15 cellular contexts compared by ENCODE assay signal in the genomic region with DNA sequence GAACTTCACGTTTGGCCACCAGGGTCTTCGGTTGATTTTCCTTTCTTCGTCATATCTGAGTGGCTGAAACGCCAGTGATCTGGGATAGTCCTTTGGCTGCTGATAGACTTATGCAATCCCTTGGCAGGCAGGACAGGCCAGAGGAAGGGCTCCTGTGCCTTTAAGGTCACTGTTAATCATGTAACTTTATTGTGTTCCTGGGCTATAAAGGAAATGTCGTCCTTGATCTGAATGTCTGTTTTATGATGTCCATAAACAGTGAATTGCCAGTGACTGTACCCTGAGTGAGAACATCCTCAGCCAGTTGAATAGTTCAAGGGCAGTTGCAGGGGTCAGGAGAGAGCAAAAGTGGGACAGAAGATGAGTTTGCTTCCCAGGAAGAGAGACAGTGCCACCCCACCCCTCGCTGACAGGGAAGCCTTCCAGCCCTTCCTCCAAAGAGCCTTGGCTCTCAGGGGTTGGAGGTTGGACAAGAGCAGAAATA.
DNase-seq lines count a peak whose midpoint lies in the region; ATAC-seq and TF ChIP-seq lines count a peak whose summit lies in the region.
"Had no signal": no experiment of that assay in that cellular context is flagged by ENCODE, and none has a peak within 500 bp of the region (broad histone marks: within the 10 kb centered on the region; RNA-seq: fewer than 3 reads in every experiment).

No MANE protein-coding gene starts in this region.

- H3K27me3 ChIP-seq in MM.1S (replicated peaks; ENCODE audit: insufficient read depth, low read length) (peaks cover 97% of the 10 kb centered on the region), lower lobe of right lung (ENCODE audit: low read depth) (no peaks in the 10 kb centered on the region), subcutaneous abdominal adipose tissue (ENCODE audit: control insufficient read depth in 5 of 5, insufficient read depth in 4 of 5, low read length in 5 of 5) (peaks cover 0 to 2% (median 0%) of the 10 kb centered on the region in 5 donors)
- H3K27me3 ChIP-seq: neutrophil had no signal

- no peak for DNase-seq in MM.1S
- peak; percentile 43 for DNase-seq in fibroblast of mammary gland (ENCODE audit: low read depth)
- no peak for DNase-seq in lower lobe of right lung
- no peak for DNase-seq in activated CD4-positive, alpha-beta T cell treated with anti-CD3 and anti-CD28 coated beads, Interleukin-2, amount 10 ng/mL, durations not matched to agents 7 days and 5 days
- DNase-seq: activated T-cell treated with anti-CD3 and anti-CD28 coated beads, Interleukin-2, amount 50 U/mL, for 48 hours; amygdala; C1 segment of cervical spinal cord; NCI-H1417; NCI-H446 treated with DMSO at 0.1 percent for 48 hours; OCI-M1 had no signal

- no peak overlapping the region for H3K9ac ChIP-seq in MM.1S (ENCODE audit: low read length)
- peak overlapping the region in 1 of 5 donors; percentile 25 for H3K9ac ChIP-seq in subcutaneous abdominal adipose tissue (ENCODE audit: low read length in 5 of 5)

- no peaks in the 10 kb centered on the region for H3K36me3 Mint-ChIP-seq in activated CD4-positive, alpha-beta T cell treated with anti-CD3 and anti-CD28 coated beads, Interleukin-2, amount 10 ng/mL, durations not matched to agents 7 days and 5 days (ENCODE audit: low read depth)

- intact Hi-C loops in lower lobe of right lung (cut with DNase I), result no loop called here

- peaks cover 2% of the 10 kb centered on the region for H3K9me3 Mint-ChIP-seq in activated CD4-positive, alpha-beta T cell treated with anti-CD3 and anti-CD28 coated beads, Interleukin-2, amount 10 ng/mL, durations not matched to agents 7 days and 5 days

- H3K4me1 Mint-ChIP-seq in activated CD4-positive, alpha-beta T cell treated with anti-CD3 and anti-CD28 coated beads, Interleukin-2, amount 10 ng/mL, durations not matched to agents 7 days and 5 days, result peaks cover 23% of the 10 kb centered on the region

- no peaks in the 10 kb centered on the region for H3F3A ChIP-seq in MM.1S (ENCODE audit: insufficient read depth, low read length)

- no peaks in the 10 kb centered on the region for H3K79me2 ChIP-seq in MM.1S (ENCODE audit: low read length)

- peak overlapping the region; percentile 7; the same call in 1 of the 2 replicates for H3K4me2 ChIP-seq in MM.1S (ENCODE audit: low read depth, low read length)

- ATAC-seq in lower lobe of right lung (peak; percentile 50 to 73), GM21576 (IDR thresholded peaks at IDR 0.05; ENCODE audit: unreplicated experiment) (no peak), HG02840 (IDR thresholded peaks at IDR 0.05; ENCODE audit: low FRiP score, unreplicated experiment) (no peak)
- ATAC-seq: GM12878 had no signal

- no peaks in the 10 kb centered on the region for H3K27me3 Mint-ChIP-seq in activated CD4-positive, alpha-beta T cell treated with anti-CD3 and anti-CD28 coated beads, Interleukin-2, amount 10 ng/mL, durations not matched to agents 7 days and 5 days

- H3K4me3 ChIP-seq in MM.1S (ENCODE audit: low read length) (no peak overlapping the region), fibroblast of mammary gland (ENCODE audit: control insufficient read depth, low read depth, low read length) (no peak overlapping the region), lower lobe of right lung (no peak overlapping the region), subcutaneous abdominal adipose tissue (ENCODE audit: low read depth in 1 of 5, low read length in 5 of 5) (peak overlapping the region in 3 of 5 donors; percentile 5 to 54 (median 33))
- H3K4me3 ChIP-seq: GM12878 had no signal

- H3K27ac ChIP-seq in MM.1S (ENCODE audit: low read length), result no peak overlapping the region
- H3K27ac ChIP-seq in lower lobe of right lung, result no peak overlapping the region
- no peak overlapping the region for H3K27ac ChIP-seq in subcutaneous abdominal adipose tissue (ENCODE audit: low read depth, low read length)
- H3K27ac ChIP-seq: neutrophil had no signal

- H3K9me2 ChIP-seq in MM.1S (replicated peaks; ENCODE audit: insufficient read depth, low read length), result no peaks in the 10 kb centered on the region

- TF ChIP-seq CTCF in MM.1S (IDR thresholded peaks at IDR 0.05; ENCODE audit: low read length) (no peak), fibroblast of mammary gland (conservative IDR thresholded peaks at IDR 0.05; ENCODE audit: control insufficient read depth, insufficient read depth, low read depth, low read length) (no peak), lower lobe of right lung (IDR thresholded peaks at IDR 0.05) (no peak)

- CTCF ChIA-PET in activated CD4-positive, alpha-beta T cell treated with anti-CD3 and anti-CD28 coated beads, Interleukin-2, amount 10 ng/mL, durations not matched to agents 7 days and 5 days (lab: Charles Lee), result interaction anchor here (0.6 to 2.0 kb wide), 4 partner anchors 11 to 62 kb away, joined by 3 to 5 read pairs (median 4); no protein-coding TSS in a partner anchor

- H3K36me3 ChIP-seq in MM.1S (replicated peaks; ENCODE audit: insufficient read depth, low read length) (no peaks in the 10 kb centered on the region), lower lobe of right lung (no peaks in the 10 kb centered on the region), subcutaneous abdominal adipose tissue (ENCODE audit: control insufficient read depth in 5 of 5, insufficient read depth in 5 of 5, low read length in 5 of 5) (no peaks in the 10 kb centered on the region)
- H3K36me3 ChIP-seq: neutrophil had no signal

- POLR2A ChIA-PET in activated CD4-positive, alpha-beta T cell treated with anti-CD3 and anti-CD28 coated beads, Interleukin-2, amount 10 ng/mL, durations not matched to agents 7 days and 5 days (lab: Charles Lee), result no interaction called here

- H3K27ac Mint-ChIP-seq in activated CD4-positive, alpha-beta T cell treated with anti-CD3 and anti-CD28 coated beads, Interleukin-2, amount 10 ng/mL, durations not matched to agents 7 days and 5 days, result no peak overlapping the region

- no peaks in the 10 kb centered on the region for H4K20me1 ChIP-seq in MM.1S (ENCODE audit: insufficient read depth, low read length)

- H2AFZ ChIP-seq in MM.1S (ENCODE audit: low read length), result no peak overlapping the region

- no peak overlapping the region for H3K4me3 Mint-ChIP-seq in activated CD4-positive, alpha-beta T cell treated with anti-CD3 and anti-CD28 coated beads, Interleukin-2, amount 10 ng/mL, durations not matched to agents 7 days and 5 days

- H3K4me1 ChIP-seq in MM.1S (ENCODE audit: low read length) (no peaks in the 10 kb centered on the region), lower lobe of right lung (peaks cover 36% of the 10 kb centered on the region), subcutaneous abdominal adipose tissue (ENCODE audit: control insufficient read depth in 5 of 5, insufficient read depth in 5 of 5, low read length in 5 of 5) (peaks cover 8 to 44% (median 33%) of the 10 kb centered on the region in 5 donors)

- H3K9me3 ChIP-seq in MM.1S (replicated peaks; ENCODE audit: insufficient read depth, low read length), result no peaks in the 10 kb centered on the region
- H3K9me3 ChIP-seq in lower lobe of right lung, result no peaks in the 10 kb centered on the region
- H3K9me3 ChIP-seq in subcutaneous abdominal adipose tissue (ENCODE audit: control insufficient read depth in 5 of 5, low read length in 5 of 5), result no peaks in the 10 kb centered on the region
- H3K9me3 ChIP-seq: neutrophil had no signal

Comparison
In these comparisons a context has a peak if more than half of its experiments do, and no peak if none do; other contexts are left out.
1. H3K4me3 ChIP-seq: peak in subcutaneous abdominal adipose tissue (3 of 5); none in MM.1S (single experiment), fibroblast of mammary gland (single experiment) and lower lobe of right lung (single experiment).
2. ATAC-seq: peak in lower lobe of right lung (2 of 2); none in GM21576 (single experiment) and HG02840 (single experiment).